Comparison of ENCODE assay signal across 1 cellular context in genomic region chr1:166695834-166696233, GRCh38.
DNase-seq lines count a peak whose midpoint lies in the region; ATAC-seq, FAIRE-seq and TF ChIP-seq lines count a peak whose summit lies in the region.
"Not testable (repeated sequence)": the region's sequence is repeated elsewhere in the genome, so short reads cannot be mapped to it uniquely, and the experiment has no call there.

No MANE protein-coding gene starts in this region.

- H3K79me2 ChIP-seq in K562 (ENCODE audit: control insufficient read depth, insufficient read depth, low read length), result not testable (repeated sequence)

- H3K27ac ChIP-seq in K562 (ENCODE audit: extremely low read depth, low read depth, low read length), result not testable (repeated sequence)

- intact Hi-C loops in K562 (cut with micrococcal nuclease), result not testable (repeated sequence)

- TF ChIP-seq POLR2A in K562 (conservative IDR thresholded peaks at IDR 0.05), result not testable (repeated sequence)

- POLR2A ChIA-PET in K562 (lab: Yijun Ruan, JAX), result interaction anchor here (0.6 to 0.8 kb wide), 2 partner anchors 10 to 626 kb away, joined by 3 read pairs; no protein-coding TSS in a partner anchor

- in situ Hi-C loops in K562 (cut with MboI), result not testable (repeated sequence)

- H4K20me1 ChIP-seq in K562 (replicated peaks; ENCODE audit: control insufficient read depth, insufficient read depth, low read length), result not testable (repeated sequence)

- not testable (repeated sequence) for H3K9ac ChIP-seq in K562 (ENCODE audit: insufficient read depth in 1 of 2, low read depth in 2 of 2, low read length in 2 of 2)

- H2AFZ ChIP-seq in K562 (ENCODE audit: low read depth, low read length), result not testable (repeated sequence)

- not testable (repeated sequence) for TF ChIP-seq RAD21 in K562 (CRISPR knock-in tag; conservative IDR thresholded peaks at IDR 0.05 in 1 of 2, IDR thresholded peaks at IDR 0.05 in 1 of 2)

- H3K9me3 ChIP-seq in K562 (replicated peaks; ENCODE audit: control insufficient read depth, insufficient read depth, low read depth, low read length), result not testable (repeated sequence)

- not testable (repeated sequence) for FAIRE-seq in K562 (lab: Jason Lieb, UNC)

- not testable (repeated sequence) for H3K4me2 ChIP-seq in K562 (ENCODE audit: insufficient read depth, low read length)

- H3K4me1 ChIP-seq in K562 (replicated peaks in 1 of 2; ENCODE audit: control insufficient read depth in 2 of 2, insufficient read depth in 2 of 2, low read length in 2 of 2), result peaks cover 8 to 67% of the 10 kb centered on the region in 2 experiments; a peak in 4 of 5 replicates

- TF ChIP-seq EP300 in K562 (IDR thresholded peaks at IDR 0.05; ENCODE audit: low read length), result not testable (repeated sequence)

- not testable (repeated sequence) for BruUV-seq in K562 (replicated peaks; lab: Mats Ljungman, UMichigan)

- H3K4me3 ChIP-seq in K562, result not testable (repeated sequence)

- WGBS in K562 (ENCODE audit: insufficient coverage, low coverage, missing lambda C conversion rate), result 44% methylated on average over 2 of the region's 2 CpGs

- ATAC-seq in K562, result not testable (repeated sequence)

- H3K36me3 ChIP-seq in K562 (ENCODE audit: control insufficient read depth, insufficient read depth, low read length), result not testable (repeated sequence)

- DNase-seq in K562 (ENCODE audit: extremely low read depth in 1 of 4, low spot score in 3 of 4), result not testable (repeated sequence)

- not testable (repeated sequence) for H3K9me1 ChIP-seq in K562 (ENCODE audit: control insufficient read depth, insufficient read depth, low read length)

- H3K27me3 ChIP-seq in K562 (ENCODE audit: control insufficient read depth in 2 of 2, insufficient read depth in 2 of 2, low read length in 2 of 2), result not testable (repeated sequence)

- CTCF ChIA-PET in K562 (lab: Yijun Ruan, JAX; ENCODE audit: low intra/inter-chr PET ratio), result not testable (repeated sequence)

- not testable (repeated sequence) for TF ChIP-seq CTCF in K562 (IDR thresholded peaks at IDR 0.05 in 2 of 3, conservative IDR thresholded peaks at IDR 0.05 in 1 of 3; ENCODE audit: insufficient read depth in 2 of 3, low read depth in 1 of 3, low read length in 3 of 3)

TF ChIP-seq in K562, 482 proteins besides CTCF, POLR2A, EP300 and RAD21:
- TF ChIP-seq SPI1 (IDR thresholded peaks at IDR 0.05; ENCODE audit: borderline replicate concordance, low read depth, low read length) (peak; percentile 62), SOX6 (IDR thresholded peaks at IDR 0.05) (peak; percentile 58; the same call in 1 of the 2 replicates), SMARCE1 (IDR thresholded peaks at IDR 0.05) (peak; percentile 68; the same call in 1 of the 2 replicates)
